10 cellular contexts compared by ENCODE assay signal in the genomic region with DNA sequence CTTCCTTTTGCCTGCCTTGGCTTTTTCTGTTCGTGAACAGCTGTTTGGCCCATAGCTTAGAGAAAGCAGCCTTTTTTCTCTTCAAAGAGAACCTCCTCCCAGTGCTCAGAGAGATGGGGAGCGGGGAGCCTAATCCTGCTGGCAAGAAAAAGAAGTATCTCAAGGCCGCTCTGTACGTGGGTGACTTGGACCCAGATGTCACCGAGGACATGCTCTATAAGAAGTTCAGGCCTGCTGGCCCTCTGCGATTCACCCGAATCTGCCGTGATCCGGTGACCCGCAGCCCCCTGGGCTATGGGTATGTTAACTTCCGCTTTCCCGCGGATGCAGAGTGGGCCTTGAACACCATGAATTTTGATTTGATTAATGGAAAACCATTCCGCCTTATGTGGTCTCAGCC. TPM values are rescaled to one million over a fixed set of nuclear protein-coding genes. Genes with fewer than 3 reads are reported as not detected.
DNase-seq lines count a peak whose midpoint lies in the region; ATAC-seq and TF ChIP-seq lines count a peak whose summit lies in the region.
"Had no signal": no experiment of that assay in that cellular context is flagged by ENCODE, and none has a peak within 500 bp of the region (broad histone marks: within the 10 kb centered on the region; RNA-seq: fewer than 3 reads in every experiment).

No MANE protein-coding gene starts in this region.

- no peaks in the 10 kb centered on the region for H3K27me3 Mint-ChIP-seq in nephron (ENCODE audit: low read depth)
- H3K27me3 Mint-ChIP-seq: activated B cell treated with CpG ODN at 0.5 μM for 24 hours had no signal

- no peaks in the 10 kb centered on the region for H3K27me3 ChIP-seq in esophagus muscularis mucosa
- H3K27me3 ChIP-seq in upper lobe of left lung = no peaks in the 10 kb centered on the region

- WGBS in esophagus muscularis mucosa = 45% methylated on average over 14 of the region's 14 CpGs
- WGBS in upper lobe of left lung, 2 donors = 49 to 55% methylated on average over 9 to 14 of the region's 14 CpGs

- TF ChIP-seq CTCF in esophagus muscularis mucosa (IDR thresholded peaks at IDR 0.05) = no peak
- no peak for TF ChIP-seq CTCF in nephron (IDR thresholded peaks at IDR 0.05; ENCODE audit: unreplicated experiment in 3 of 3)
- no peak for TF ChIP-seq CTCF in upper lobe of left lung (IDR thresholded peaks at IDR 0.05)
- no peak for TF ChIP-seq CTCF in GM13977 (IDR thresholded peaks at IDR 0.05; ENCODE audit: extremely low read depth, insufficient read depth, missing control alignments)

- ATAC-seq in upper lobe of left lung (ENCODE audit: low FRiP score in 2 of 2) = peak in 1 of 2 donors; percentile 31

- peak overlapping the region; percentile 92 to 98 (median 94) for H3K27ac Mint-ChIP-seq in nephron
- H3K27ac Mint-ChIP-seq: activated B cell treated with CpG ODN at 0.5 μM for 24 hours had no signal

- no peaks in the 10 kb centered on the region for H3K36me3 ChIP-seq in esophagus muscularis mucosa
- H3K36me3 ChIP-seq in upper lobe of left lung = no peaks in the 10 kb centered on the region

- DNase-seq in NCI-H524 (lab: John Stamatoyannopoulos, UW) (peak; percentile 62 to 73), esophagus muscularis mucosa (ENCODE audit: extremely low spot score) (no peak), upper lobe of left lung (no peak), 8988T (no peak), GM13977 (ENCODE audit: low spot score) (no peak)
- no peak for DNase-seq in activated CD4-positive, CD25-positive, alpha-beta regulatory T cell (lab: John Stamatoyannopoulos, UW)
- DNase-seq: activated B cell treated with CpG ODN at 0.5 μM for 24 hours; GDM1; stimulated activated CD4-positive, alpha-beta T cell treated with anti-CD3 and anti-CD28 coated beads, Interleukin-1b, Interleukin-23, amount 100 ng/mL, for 48 hours had no signal

- in situ Hi-C loops in GM13977 (cut with MboI; ENCODE audit: low pct_unique_long_range_greater_than_20kb, low sequenced_read_pairs, unreplicated experiment) = no loop called here

- H3K9me3 Mint-ChIP-seq in nephron = no peaks in the 10 kb centered on the region
- H3K9me3 Mint-ChIP-seq: activated B cell treated with CpG ODN at 0.5 μM for 24 hours had no signal

- intact Hi-C loops in esophagus muscularis mucosa (cut with DNase I) = no loop called here

- H3K9me3 ChIP-seq in esophagus muscularis mucosa (no peaks in the 10 kb centered on the region), upper lobe of left lung (no peaks in the 10 kb centered on the region)

- TF ChIP-seq EP300 in esophagus muscularis mucosa (IDR thresholded peaks at IDR 0.05) = no peak
- no peak for TF ChIP-seq EP300 in upper lobe of left lung (IDR thresholded peaks at IDR 0.05)

- peaks cover 6% of the 10 kb centered on the region for H3K36me3 Mint-ChIP-seq in nephron (ENCODE audit: low read depth)

- H3K4me3 ChIP-seq in esophagus muscularis mucosa (peak overlapping the region; percentile 53 to 64 (median 59)), upper lobe of left lung (peak overlapping the region in 3 of 4 donors; percentile 33 to 49 (median 49))

- H3K4me1 ChIP-seq in esophagus muscularis mucosa (peaks cover 0 to 16% (median 3%) of the 10 kb centered on the region in 4 donors), upper lobe of left lung (no peaks in the 10 kb centered on the region)

- peaks cover 29% of the 10 kb centered on the region for H3K4me1 Mint-ChIP-seq in nephron
- H3K4me1 Mint-ChIP-seq: activated B cell treated with CpG ODN at 0.5 μM for 24 hours had no signal

- H3K27ac ChIP-seq in esophagus muscularis mucosa (replicated peaks in 1 of 4) = peak overlapping the region; percentile 81 to 87 (median 84)
- peak overlapping the region; percentile 71 to 83 (median 77) for H3K27ac ChIP-seq in upper lobe of left lung

- peak overlapping the region; percentile 88 to 94 (median 94) for H3K4me3 Mint-ChIP-seq in nephron
- H3K4me3 Mint-ChIP-seq: activated B cell treated with CpG ODN at 0.5 μM for 24 hours had no signal

- no peak for TF ChIP-seq POLR2A in esophagus muscularis mucosa (IDR thresholded peaks at IDR 0.05; ENCODE audit: low read depth)
- TF ChIP-seq POLR2A in upper lobe of left lung (IDR thresholded peaks at IDR 0.05) = no peak

RNA-seq across cellular contexts. Expression of a gene that starts 0.8 kb away (rescaled TPM):
- total RNA-seq in esophagus muscularis mucosa = 1 to 10 TPM; 2.2 to 4.2 (median 3.7) TPM
- 1 to 10 TPM in 2 of 6 donors, under 1 TPM in 3, not detected in 1; 0.33 to 1.2 (median 0.89) TPM for total RNA-seq in upper lobe of left lung
- total RNA-seq: activated B cell treated with CpG ODN at 0.5 μM for 24 hours had no signal

Comparison
In these comparisons a context has a peak if more than half of its experiments do, and no peak if none do; other contexts are left out.
1. DNase-seq: peak in NCI-H524 (2 of 2); none in esophagus muscularis mucosa (single experiment), upper lobe of left lung (0 of 2), activated CD4-positive, CD25-positive, alpha-beta regulatory T cell (0 of 4), 8988T (single experiment) and GM13977 (single experiment).